In the genomic region with DNA sequence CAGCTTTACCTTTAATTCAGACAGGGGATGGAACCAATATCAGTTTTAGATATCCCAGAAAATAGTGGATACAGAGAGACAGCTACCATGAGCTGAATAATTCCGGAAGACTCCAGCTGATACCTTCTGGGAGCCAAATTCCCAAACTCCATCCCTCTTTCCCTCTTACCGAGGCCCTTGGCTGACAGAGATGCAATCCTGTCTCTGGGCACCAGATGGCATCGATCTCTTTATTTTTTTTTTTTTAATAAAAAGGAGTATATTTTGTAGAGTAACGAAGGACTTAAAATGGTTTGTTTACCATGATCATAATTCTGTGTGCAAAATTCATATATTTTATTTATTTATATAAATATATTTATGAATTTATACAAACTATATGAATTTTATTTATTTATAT, we compare ENCODE assay signal across 9 cellular contexts. TPM values are rescaled to one million over a fixed set of nuclear protein-coding genes. Genes with fewer than 3 reads are reported as not detected.
DNase-seq lines count a peak whose midpoint lies in the region; ATAC-seq and TF ChIP-seq lines count a peak whose summit lies in the region.
"Had no signal": no experiment of that assay in that cellular context is flagged by ENCODE, and none has a peak within 500 bp of the region (broad histone marks: within the 10 kb centered on the region; RNA-seq: fewer than 3 reads in every experiment).

No MANE protein-coding gene starts in this region.

- POLR2A ChIA-PET in activated CD4-positive, alpha-beta T cell treated with anti-CD3 and anti-CD28 coated beads, Interleukin-2, amount 10 ng/mL, durations not matched to agents 7 days and 5 days (lab: Charles Lee) = no interaction called here

- no peaks in the 10 kb centered on the region for H3K27me3 Mint-ChIP-seq in neural crest cell (ENCODE audit: low read depth)
- H3K27me3 Mint-ChIP-seq in activated CD4-positive, alpha-beta T cell treated with anti-CD3 and anti-CD28 coated beads, Interleukin-2, amount 10 ng/mL, durations not matched to agents 7 days and 5 days = peaks cover under 1% of the 10 kb centered on the region

- no peaks in the 10 kb centered on the region for H3K4me1 Mint-ChIP-seq in neural crest cell
- H3K4me1 Mint-ChIP-seq in activated CD4-positive, alpha-beta T cell treated with anti-CD3 and anti-CD28 coated beads, Interleukin-2, amount 10 ng/mL, durations not matched to agents 7 days and 5 days = no peaks in the 10 kb centered on the region

- TF ChIP-seq CTCF in choroid plexus epithelial cell (conservative IDR thresholded peaks at IDR 0.05; ENCODE audit: low read depth, low read length) (peak; percentile 60), neural crest cell (conservative IDR thresholded peaks at IDR 0.05) (peak; percentile 65)

- H3K4me3 ChIP-seq in choroid plexus epithelial cell (ENCODE audit: low read depth, low read length) = no peak overlapping the region

- ATAC-seq in HG02870 (IDR thresholded peaks at IDR 0.05; ENCODE audit: unreplicated experiment) = no peak

- H3K9me3 Mint-ChIP-seq in neural crest cell = peaks cover 3% of the 10 kb centered on the region
- H3K9me3 Mint-ChIP-seq in activated CD4-positive, alpha-beta T cell treated with anti-CD3 and anti-CD28 coated beads, Interleukin-2, amount 10 ng/mL, durations not matched to agents 7 days and 5 days = no peaks in the 10 kb centered on the region
- H3K9me3 Mint-ChIP-seq: T-helper 1 cell treated with Interleukin-12 subunit alpha and Interleukin-12 subunit beta and Interleukin-4 antibody, amounts not matched to agents 30 μg/mL and 1 μg/mL, for 36 hours had no signal

- H3K27ac Mint-ChIP-seq in neural crest cell (ENCODE audit: unreplicated experiment) = no peak overlapping the region
- H3K27ac Mint-ChIP-seq in activated CD4-positive, alpha-beta T cell treated with anti-CD3 and anti-CD28 coated beads, Interleukin-2, amount 10 ng/mL, durations not matched to agents 7 days and 5 days = no peak overlapping the region
- H3K27ac Mint-ChIP-seq: T-helper 1 cell treated with Interleukin-12 subunit alpha and Interleukin-12 subunit beta and Interleukin-4 antibody, amounts not matched to agents 30 μg/mL and 1 μg/mL, for 36 hours had no signal

- DNase-seq in DMS79 treated with DMSO at 0.1 percent for 48 hours (lab: John Stamatoyannopoulos, UW) (peak; percentile 9), DMS79 (lab: John Stamatoyannopoulos, UW) (no peak), NAMALWA (ENCODE audit: low spot score) (peak; percentile 1), choroid plexus epithelial cell (ENCODE audit: low read depth) (no peak), neural crest cell (ENCODE audit: low read depth, low spot score) (no peak), NCI-H128 (lab: John Stamatoyannopoulos, UW; ENCODE audit: unreplicated experiment) (no peak)
- no peak for DNase-seq in activated CD4-positive, alpha-beta T cell treated with anti-CD3 and anti-CD28 coated beads, Interleukin-2, amount 10 ng/mL, durations not matched to agents 7 days and 5 days

- CTCF ChIA-PET in activated CD4-positive, alpha-beta T cell treated with anti-CD3 and anti-CD28 coated beads, Interleukin-2, amount 10 ng/mL, durations not matched to agents 7 days and 5 days (lab: Charles Lee) = no interaction called here

- no peak overlapping the region for H3K4me3 Mint-ChIP-seq in neural crest cell
- H3K4me3 Mint-ChIP-seq in activated CD4-positive, alpha-beta T cell treated with anti-CD3 and anti-CD28 coated beads, Interleukin-2, amount 10 ng/mL, durations not matched to agents 7 days and 5 days = no peak overlapping the region
- H3K4me3 Mint-ChIP-seq: T-helper 1 cell treated with Interleukin-12 subunit alpha and Interleukin-12 subunit beta and Interleukin-4 antibody, amounts not matched to agents 30 μg/mL and 1 μg/mL, for 36 hours had no signal

- H3K36me3 Mint-ChIP-seq in neural crest cell (ENCODE audit: low read depth) = no peaks in the 10 kb centered on the region
- no peaks in the 10 kb centered on the region for H3K36me3 Mint-ChIP-seq in activated CD4-positive, alpha-beta T cell treated with anti-CD3 and anti-CD28 coated beads, Interleukin-2, amount 10 ng/mL, durations not matched to agents 7 days and 5 days (ENCODE audit: low read depth)

RNA-seq across cellular contexts. Expression of gene RAB40A, which starts 31.0 kb away (rescaled TPM):
- total RNA-seq in neural crest cell = 0.34 and 0.70 TPM in 2 replicates
- total RNA-seq in activated CD4-positive, alpha-beta T cell treated with anti-CD3 and anti-CD28 coated beads, Interleukin-2, amount 10 ng/mL, durations not matched to agents 7 days and 5 days = under 1 TPM; 0.10 to 0.12 TPM

Comparison
In these comparisons a context has a peak if more than half of its experiments do, and no peak if none do; other contexts are left out.
1. DNase-seq: peak in DMS79 treated with DMSO at 0.1 percent for 48 hours (single experiment) and NAMALWA (single experiment); none in DMS79 (single experiment), choroid plexus epithelial cell (single experiment), neural crest cell (single experiment), NCI-H128 (single experiment) and activated CD4-positive, alpha-beta T cell treated with anti-CD3 and anti-CD28 coated beads, Interleukin-2, amount 10 ng/mL, durations not matched to agents 7 days and 5 days (single experiment).